Comparison of ENCODE assay signal across 8 cellular contexts in genomic region chr1:40692429-40692905, GRCh38. TPM values are rescaled to one million over a fixed set of nuclear protein-coding genes. Genes with fewer than 3 reads are reported as not detected.
DNase-seq lines count a peak whose midpoint lies in the region; TF ChIP-seq lines count a peak whose summit lies in the region.

No MANE protein-coding gene starts in this region.

- H3K4me1 ChIP-seq in BE2C (no peaks in the 10 kb centered on the region; the same call in none of the 2 replicates), HAP-1 (peaks cover 40% of the 10 kb centered on the region), SK-N-SH (ENCODE audit: control insufficient read depth in 1 of 2, insufficient read depth in 2 of 2, low read depth in 1 of 2, low read length in 1 of 2) (peaks cover 17 to 21% of the 10 kb centered on the region in 2 experiments; a peak in 3 of 4 replicates), neural progenitor cell (peaks cover 29% of the 10 kb centered on the region)

- POLR2A ChIA-PET in SK-N-SH (lab: Yijun Ruan, JAX), result interaction anchor here (0.7 to 2.3 kb wide), 11 partner anchors 9 to 288 kb away, joined by 3 to 30 read pairs (median 5); partner anchors contain the start of genes CTPS1 and RIMS3

- H3K9me3 ChIP-seq in BE2C, result no peaks in the 10 kb centered on the region
- no peaks in the 10 kb centered on the region for H3K9me3 ChIP-seq in HAP-1
- H3K9me3 ChIP-seq in SK-N-SH, result no peaks in the 10 kb centered on the region
- H3K9me3 ChIP-seq in neural progenitor cell (ENCODE audit: low read depth), result no peaks in the 10 kb centered on the region

- in situ Hi-C loops in HAP-1 (cut with MboI; ENCODE audit: low sequenced_read_pairs) (no loop called here), KBM-7 (cut with MboI; ENCODE audit: low pct_unique_long_range_greater_than_20kb, low sequenced_read_pairs) (no loop called here)

- TF ChIP-seq CTCF in BE2C (IDR thresholded peaks at IDR 0.05; ENCODE audit: low read depth, low read length) (no peak), SK-N-SH (IDR thresholded peaks at IDR 0.05) (no peak), neural progenitor cell (IDR thresholded peaks at IDR 0.05) (no peak)

- no peak for TF ChIP-seq EP300 in SK-N-SH (IDR thresholded peaks at IDR 0.05; ENCODE audit: borderline replicate concordance in 1 of 2, low read depth in 1 of 2, low read length in 1 of 2)

- H3K4me3 Mint-ChIP-seq in neural progenitor cell, result peak overlapping the region; percentile 92

- H3K9me2 ChIP-seq in SK-N-SH, result no peaks in the 10 kb centered on the region

- H3F3A ChIP-seq in SK-N-SH (replicated peaks; ENCODE audit: insufficient read depth), result peaks cover 12% of the 10 kb centered on the region
- peaks cover 37% of the 10 kb centered on the region for H3F3A ChIP-seq in neural progenitor cell (ENCODE audit: low read depth)

- peaks cover 34% of the 10 kb centered on the region for H3K4me1 Mint-ChIP-seq in neural progenitor cell

- no peaks in the 10 kb centered on the region for H3K9me3 Mint-ChIP-seq in neural progenitor cell

- no peak for TF ChIP-seq RAD21 in SK-N-SH (IDR thresholded peaks at IDR 0.05; ENCODE audit: low read length)

- peak overlapping the region; percentile 97 to 99 for H3K27ac ChIP-seq in SK-N-SH (ENCODE audit: low read depth in 2 of 2, low read length in 1 of 2)
- peak overlapping the region; percentile 99 for H3K27ac ChIP-seq in neural progenitor cell

- no peaks in the 10 kb centered on the region; the same call in 1 of the 2 replicates for H3K36me3 ChIP-seq in BE2C
- H3K36me3 ChIP-seq in HAP-1 (replicated peaks), result peaks cover 5% of the 10 kb centered on the region
- peaks cover 0 to 4% of the 10 kb centered on the region in 2 experiments for H3K36me3 ChIP-seq in SK-N-SH (replicated peaks in 1 of 2; ENCODE audit: control insufficient read depth in 1 of 2, insufficient read depth in 2 of 2, low read length in 1 of 2)
- H3K36me3 ChIP-seq in neural progenitor cell, result no peaks in the 10 kb centered on the region

- DNase-seq in BE2C (peak; percentile 6), HAP-1 (ENCODE audit: low spot score in 2 of 2) (peak in 1 of 2 experiments; percentile 29), SK-N-SH (no peak), fibroblast of gingiva (ENCODE audit: low read depth) (peak; percentile 7), neural progenitor cell (ENCODE audit: low spot score) (peak; percentile 73), SKM-1 (lab: John Stamatoyannopoulos, UW; ENCODE audit: unreplicated experiment) (no peak), epidermal melanocyte (ENCODE audit: insufficient read length, low spot score) (no peak), KBM-7 (no peak)

- H3K4me3 ChIP-seq in BE2C (ENCODE audit: low read depth, low read length) (peak overlapping the region; percentile 77), HAP-1 (peak overlapping the region; percentile 97), SK-N-SH (ENCODE audit: low read depth in 2 of 2, low read length in 1 of 2) (peak overlapping the region; percentile 68 to 95), neural progenitor cell (peak overlapping the region; percentile 68)

- H3K27ac Mint-ChIP-seq in neural progenitor cell, result peak overlapping the region; percentile 95

- H3K27me3 ChIP-seq in BE2C (no peaks in the 10 kb centered on the region), HAP-1 (ENCODE audit: low read depth) (no peaks in the 10 kb centered on the region), SK-N-SH (ENCODE audit: insufficient read depth) (no peaks in the 10 kb centered on the region), neural progenitor cell (no peaks in the 10 kb centered on the region)

- 0 out of 2 replicates have a peak, but pooled peaks cover 3% of the 10 kb centered on the region for H4K20me1 ChIP-seq in SK-N-SH (ENCODE audit: insufficient read depth)
- H4K20me1 ChIP-seq in neural progenitor cell (ENCODE audit: low read depth), result peaks cover 36% of the 10 kb centered on the region

- H3K27me3 Mint-ChIP-seq in neural progenitor cell (ENCODE audit: insufficient read depth, low read depth), result no peaks in the 10 kb centered on the region

- peaks cover 14% of the 10 kb centered on the region for H3K36me3 Mint-ChIP-seq in neural progenitor cell

- 2% methylated on average over 9 of the region's 9 CpGs for WGBS in SK-N-SH (ENCODE audit: low lambda C conversion rate)

- CTCF ChIA-PET in SK-N-SH (lab: Yijun Ruan, JAX), result interaction anchor here (1.0 to 1.4 kb wide), 2 partner anchors 23 to 30 kb away, joined by 3 to 4 read pairs; no protein-coding TSS in a partner anchor

- H2AFZ ChIP-seq in SK-N-SH (ENCODE audit: low read depth) (peak overlapping the region; percentile 57), neural progenitor cell (replicated peaks) (peak overlapping the region; percentile 78)

- H3K79me2 ChIP-seq in SK-N-SH (ENCODE audit: insufficient read depth) (peaks cover 82% of the 10 kb centered on the region), neural progenitor cell (ENCODE audit: low read depth) (peaks cover 94% of the 10 kb centered on the region)

- peak overlapping the region; percentile 85 for H3K4me2 ChIP-seq in SK-N-SH
- peak overlapping the region; percentile 90 for H3K4me2 ChIP-seq in neural progenitor cell

- H3K9ac ChIP-seq in SK-N-SH (peak overlapping the region; percentile 99), neural progenitor cell (peak overlapping the region; percentile 97)

TF ChIP-seq in SK-N-SH, 30 proteins besides CTCF, POLR2A, EP300 and RAD21:
- no peak for TF ChIP-seq NRF1 (IDR thresholded peaks at IDR 0.05; ENCODE audit: low read depth, low read length)
- TF ChIP-seq USF1 (IDR thresholded peaks at IDR 0.05; ENCODE audit: borderline replicate concordance, low read depth), result peak; percentile 52; the same call in 1 of the 2 replicates
TF ChIP-seq in SK-N-SH: peak in this region for 1.

RNA-seq across cellular contexts. Expression of gene NFYC, which starts 1.0 kb away (rescaled TPM):
- polyA plus RNA-seq in BE2C (2012; ENCODE audit: insufficient read depth, insufficient read length, low read depth), result 88.4 TPM
- 68.0 and 72.4 TPM in 2 replicates for polyA plus RNA-seq in SK-N-SH (2012; rRNA removed)
- 36.6 and 49.4 TPM in 2 replicates for polyA plus RNA-seq in SK-N-SH (2012; cell fraction: cytosol; rRNA removed)
- polyA plus RNA-seq in SK-N-SH (2012; cell fraction: nucleus; rRNA removed), result 62.5 and 88.2 TPM in 2 replicates
- total RNA-seq in neural progenitor cell (ENCODE audit: low replicate concordance), result 38.0 and 61.3 TPM in 2 replicates

RNA-seq across cellular contexts. Expression of gene RIMS3, which starts 27.0 kb away (rescaled TPM):
- 47.8 TPM for polyA plus RNA-seq in BE2C (2012; ENCODE audit: insufficient read depth, insufficient read length, low read depth)
- 1.9 and 2.9 TPM in 2 replicates for polyA plus RNA-seq in SK-N-SH (2012; rRNA removed)
- polyA plus RNA-seq in SK-N-SH (2012; cell fraction: cytosol; rRNA removed), result 1.1 and 1.6 TPM in 2 replicates
- polyA plus RNA-seq in SK-N-SH (2012; cell fraction: nucleus; rRNA removed), result 3.5 and 4.9 TPM in 2 replicates
- total RNA-seq in neural progenitor cell (ENCODE audit: low replicate concordance), result 17.2 and 27.1 TPM in 2 replicates

Comparison
In these comparisons a context has a peak if more than half of its experiments do, and no peak if none do; other contexts are left out.
1. DNase-seq: peak in BE2C (single experiment), fibroblast of gingiva (single experiment) and neural progenitor cell (single experiment); none in SK-N-SH (single experiment), SKM-1 (single experiment), epidermal melanocyte (single experiment) and KBM-7 (single experiment).
2. Peak in every context shown above with its lines, with median percentiles within 50 percentile points of each other: H3K4me3 ChIP-seq.